ENCODE assay signal across 1 cellular context in genomic region chr20:46594725-46595124, GRCh38.
TF ChIP-seq lines count a peak whose summit lies in the region.

No MANE protein-coding gene starts in this region.

TF ChIP-seq in GM23338, 12 proteins besides CTCF, POLR2A, EP300 and RAD21 (continued from another document):
- TF ChIP-seq ZNF462 (CRISPR knock-in tag; IDR thresholded peaks at IDR 0.05) (no peak), CREB1 (CRISPR knock-in tag; IDR thresholded peaks at IDR 0.05; ENCODE audit: low read depth) (no peak), REST (IDR thresholded peaks at IDR 0.05; ENCODE audit: unreplicated experiment) (no peak), EZH2phosphoT487 (IDR thresholded peaks at IDR 0.05; ENCODE audit: unreplicated experiment) (no peak)
